In the genomic region with DNA sequence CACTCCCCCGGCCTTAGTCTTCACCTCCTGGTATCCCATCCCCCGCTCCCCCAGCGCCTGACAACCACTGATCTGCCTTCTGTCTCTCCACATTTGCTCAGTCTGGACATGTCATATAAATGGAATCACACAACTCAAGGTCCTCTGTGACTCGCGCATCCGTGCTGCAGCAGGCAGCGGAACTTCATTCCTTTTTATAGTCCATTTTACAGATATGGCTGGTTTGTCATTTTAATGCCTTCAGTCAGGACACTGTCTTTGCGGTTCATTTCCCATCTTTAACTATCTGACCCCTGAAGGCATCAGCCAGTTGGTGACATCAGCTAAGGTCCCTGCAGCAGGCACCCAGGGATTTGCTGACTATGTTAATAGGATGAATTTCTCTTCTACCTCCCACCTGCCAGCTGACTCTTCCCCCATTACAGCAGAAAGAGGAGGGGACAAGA, we compare ENCODE assay signal across 18 cellular contexts.
DNase-seq lines count a peak whose midpoint lies in the region; ATAC-seq, FAIRE-seq and TF ChIP-seq lines count a peak whose summit lies in the region.
"Had no signal": no experiment of that assay in that cellular context is flagged by ENCODE, and none has a peak within 500 bp of the region (broad histone marks: within the 10 kb centered on the region; RNA-seq: fewer than 3 reads in every experiment).

No MANE protein-coding gene starts in this region.

- intact Hi-C loops in activated CD4-positive, alpha-beta T cell treated with anti-CD3 and anti-CD28 coated beads, Interleukin-2, amount 10 ng/mL, durations not matched to agents 24 days and 14 days (cut with micrococcal nuclease) = no loop called here
- intact Hi-C loops in lower leg skin (cut with DNase I; ENCODE audit: low total_unique reads) = no loop called here

- no peak overlapping the region for H4K5ac ChIP-seq in H1 (ENCODE audit: insufficient read length, low read depth, low read length)

- H3K18ac ChIP-seq in H1 (ENCODE audit: extremely low read depth, low read length) = no peak overlapping the region

- H3K27me3 Mint-ChIP-seq in activated CD4-positive, alpha-beta T cell treated with anti-CD3 and anti-CD28 coated beads, Interleukin-2, amount 10 ng/mL, durations not matched to agents 24 days and 14 days = no peaks in the 10 kb centered on the region
- H3K27me3 Mint-ChIP-seq in T-helper 17 cell = no peaks in the 10 kb centered on the region

- H3F3A ChIP-seq in smooth muscle cell (ENCODE audit: low read depth) = no peaks in the 10 kb centered on the region

- H3K79me2 ChIP-seq in H1 (ENCODE audit: control insufficient read depth in 1 of 2, insufficient read depth in 2 of 2, low read length in 2 of 2) (peaks cover 0 to 9% of the 10 kb centered on the region in 2 experiments; a peak in 1 of 4 replicates), smooth muscle cell (ENCODE audit: low read depth) (peaks cover 4% of the 10 kb centered on the region)

- 95% methylated on average over 8 of the region's 8 CpGs; no CpG with 5 or more reads in 1 of the 2 experiments for WGBS in H1 (ENCODE audit: extremely low coverage in 1 of 2, insufficient coverage in 1 of 2, insufficient read length in 1 of 2, insufficient replicate concordance in 2 of 2, low coverage in 1 of 2, low lambda C conversion rate in 2 of 2, missing lambda C conversion rate in 1 of 2), 2 experiments
- 30% methylated on average over 8 of the region's 8 CpGs for WGBS in smooth muscle cell (ENCODE audit: low lambda C conversion rate)
- WGBS in lower leg skin, 2 donors = 94 to 96% methylated on average over 8 of the region's 8 CpGs

- peak overlapping the region; percentile 38 for H3K27ac Mint-ChIP-seq in activated CD4-positive, alpha-beta T cell treated with anti-CD3 and anti-CD28 coated beads, Interleukin-2, amount 10 ng/mL, durations not matched to agents 24 days and 14 days
- peak overlapping the region; percentile 45 for H3K27ac Mint-ChIP-seq in T-helper 17 cell
- H3K27ac Mint-ChIP-seq: T-helper 2 cell treated with Interferon-gamma antibody and Interleukin-4, amounts not matched to agents 5 μg/mL and 100 μg/mL, for 36 hours had no signal

- TF ChIP-seq POLR2A in H1 (IDR thresholded peaks at IDR 0.05; ENCODE audit: control extremely low read depth in 1 of 2, low read depth in 2 of 2, low read length in 2 of 2) = 0 out of 3 replicates have a peak, but pooled peaks of 1 of the 2 experiments have one; percentile 8
- no peak for TF ChIP-seq POLR2A in lower leg skin (IDR thresholded peaks at IDR 0.05)

- no peaks in the 10 kb centered on the region for H3K23me2 ChIP-seq in H1 (ENCODE audit: low read depth, low read length)

- H3K79me1 ChIP-seq in H1 (ENCODE audit: low read depth, low read length) = peaks cover 3% of the 10 kb centered on the region; the same call in 1 of the 2 replicates

- H3K9ac ChIP-seq in H1 (replicated peaks in 1 of 4; ENCODE audit: extremely low read depth in 1 of 4, low read depth in 3 of 4, low read length in 3 of 4) (no peak overlapping the region), smooth muscle cell (ENCODE audit: low read depth) (no peak overlapping the region)
- H3K9ac ChIP-seq: parathyroid adenoma had no signal

- POLR2A ChIA-PET in H1 (lab: Charles Lee; ENCODE audit: partially characterized antibody) = interaction anchor here (0.6 kb wide), 2 partner anchors 182 to 186 kb away, joined by 3 read pairs; no protein-coding TSS in a partner anchor

- no peak overlapping the region for H3K56ac ChIP-seq in H1 (replicated peaks; ENCODE audit: insufficient read length, low read depth, low read length)

- TF ChIP-seq CTCF in H1 (IDR thresholded peaks at IDR 0.05; ENCODE audit: control extremely low read depth in 1 of 3, insufficient read depth in 1 of 3, low read depth in 1 of 3, low read length in 3 of 3) = no peak
- TF ChIP-seq CTCF in smooth muscle cell (IDR thresholded peaks at IDR 0.05; ENCODE audit: borderline replicate concordance, insufficient read depth, poor library complexity, severe bottlenecking) = no peak
- no peak for TF ChIP-seq CTCF in lower leg skin (IDR thresholded peaks at IDR 0.05)

- H3K4me3 Mint-ChIP-seq in activated CD4-positive, alpha-beta T cell treated with anti-CD3 and anti-CD28 coated beads, Interleukin-2, amount 10 ng/mL, durations not matched to agents 24 days and 14 days = no peak overlapping the region
- no peak overlapping the region for H3K4me3 Mint-ChIP-seq in T-helper 17 cell
- H3K4me3 Mint-ChIP-seq: T-helper 2 cell treated with Interferon-gamma antibody and Interleukin-4, amounts not matched to agents 5 μg/mL and 100 μg/mL, for 36 hours had no signal

- TF ChIP-seq RAD21 in H1 (IDR thresholded peaks at IDR 0.05 in 1 of 2, conservative IDR thresholded peaks at IDR 0.05 in 1 of 2; ENCODE audit: low read depth in 2 of 2, low read length in 2 of 2) = no peak

- H3K4me1 ChIP-seq in H1 (replicated peaks in 1 of 4; ENCODE audit: control insufficient read depth in 3 of 4, insufficient read depth in 4 of 4, low read length in 3 of 4) = peaks cover 0 to 2% (median 0%) of the 10 kb centered on the region in 4 experiments; a peak in 2 of 7 replicates
- H3K4me1 ChIP-seq in smooth muscle cell (ENCODE audit: low read depth) = no peaks in the 10 kb centered on the region
- H3K4me1 ChIP-seq: parathyroid adenoma had no signal

- H3K36me3 ChIP-seq in H1 (ENCODE audit: control insufficient read depth in 2 of 4, insufficient read depth in 4 of 4, low read length in 3 of 4) (peaks cover 42 to 92% (median 71%) of the 10 kb centered on the region in 4 experiments), smooth muscle cell (ENCODE audit: low read depth) (peaks cover 12% of the 10 kb centered on the region)

- no peak overlapping the region for H2BK120ac ChIP-seq in H1 (replicated peaks; ENCODE audit: low read depth, low read length)

- CTCF ChIA-PET in H1 (lab: Charles Lee; ENCODE audit: partially characterized antibody) = interaction anchor here (1.2 to 2.8 kb wide), 2 partner anchors 13 to 42 kb away, joined by 4 to 13 read pairs; no protein-coding TSS in a partner anchor

- H3K9me3 ChIP-seq in T-helper 17 cell (ENCODE audit: control insufficient read depth, low read length, poor library complexity, severe bottlenecking) (no peaks in the 10 kb centered on the region), H1 (ENCODE audit: insufficient read depth in 2 of 2, low read depth in 1 of 2, low read length in 1 of 2) (no peaks in the 10 kb centered on the region), smooth muscle cell (replicated peaks; ENCODE audit: low read depth) (no peaks in the 10 kb centered on the region)

- no peak overlapping the region for H3K14ac ChIP-seq in H1 (ENCODE audit: insufficient read length)

- no peak overlapping the region for H2BK12ac ChIP-seq in H1 (ENCODE audit: low read depth, low read length)

- no peak for FAIRE-seq in H1 (lab: Jason Lieb, UNC)

- no peaks in the 10 kb centered on the region for H3K4me1 Mint-ChIP-seq in activated CD4-positive, alpha-beta T cell treated with anti-CD3 and anti-CD28 coated beads, Interleukin-2, amount 10 ng/mL, durations not matched to agents 24 days and 14 days
- H3K4me1 Mint-ChIP-seq in T-helper 17 cell = peaks cover 8% of the 10 kb centered on the region

- H3K4ac ChIP-seq in H1 (replicated peaks; ENCODE audit: insufficient read length, low read depth, low read length) = no peak overlapping the region

- H2BK15ac ChIP-seq in H1 (ENCODE audit: low read length) = no peak overlapping the region

- H3K36me3 Mint-ChIP-seq in activated CD4-positive, alpha-beta T cell treated with anti-CD3 and anti-CD28 coated beads, Interleukin-2, amount 10 ng/mL, durations not matched to agents 24 days and 14 days (ENCODE audit: low read depth) = peaks cover 50% of the 10 kb centered on the region
- peaks cover 5% of the 10 kb centered on the region for H3K36me3 Mint-ChIP-seq in T-helper 17 cell (ENCODE audit: low read depth)

- no peak overlapping the region for H3K23ac ChIP-seq in H1 (ENCODE audit: insufficient read length)

- H3K4me3 ChIP-seq in H1 (ENCODE audit: extremely low read depth in 1 of 4, insufficient read depth in 2 of 4, low read depth in 3 of 4, low read length in 4 of 4) (no peak overlapping the region), smooth muscle cell (no peak overlapping the region), lower leg skin (ENCODE audit: low read depth, poor library complexity, severe bottlenecking) (no peak overlapping the region)

- TF ChIP-seq EP300 in H1 (IDR thresholded peaks at IDR 0.05; ENCODE audit: borderline replicate concordance in 1 of 2, low read depth in 2 of 2, low read length in 2 of 2) = no peak

- no peak overlapping the region for H2BK5ac ChIP-seq in H1 (ENCODE audit: low read depth, low read length)

- H4K20me1 ChIP-seq in H1 (replicated peaks in 1 of 2; ENCODE audit: control insufficient read depth in 1 of 2, insufficient read depth in 2 of 2, low read length in 2 of 2) (no peaks in the 10 kb centered on the region), smooth muscle cell (ENCODE audit: low read depth) (peaks cover 15% of the 10 kb centered on the region)

- H2AK5ac ChIP-seq in H1 (ENCODE audit: low read depth, low read length) = no peak overlapping the region

- H2AFZ ChIP-seq in H1 (ENCODE audit: low read length) = no peak overlapping the region
- no peak overlapping the region for H2AFZ ChIP-seq in smooth muscle cell (ENCODE audit: low read depth)
- H2AFZ ChIP-seq: parathyroid adenoma had no signal

- H3K27me3 ChIP-seq in H1 (replicated peaks in 1 of 4; ENCODE audit: control insufficient read depth in 3 of 4, extremely low read depth in 1 of 4, insufficient read depth in 3 of 4, low read length in 3 of 4) = no peaks in the 10 kb centered on the region
- H3K27me3 ChIP-seq in smooth muscle cell (ENCODE audit: low read depth) = no peaks in the 10 kb centered on the region

- no peak overlapping the region for H3K4me2 ChIP-seq in H1 (ENCODE audit: insufficient read depth in 1 of 2, low read depth in 2 of 2, low read length in 2 of 2)
- H3K4me2 ChIP-seq in smooth muscle cell = no peak overlapping the region

- H4K8ac ChIP-seq in H1 (ENCODE audit: extremely low read depth, insufficient read depth, low read length) = 0 out of 2 replicates have a peak overlapping the region, but pooled peaks have one; percentile 43

- H2BK20ac ChIP-seq in H1 (ENCODE audit: low read length) = no peak overlapping the region

- no peak overlapping the region for H3K27ac ChIP-seq in H1 (ENCODE audit: low read depth, low read length)
- H3K27ac ChIP-seq in smooth muscle cell (ENCODE audit: low read depth) = peak overlapping the region; percentile 45
- H3K27ac ChIP-seq: 22Rv1, C4-2B, parathyroid adenoma had no signal

- H4K91ac ChIP-seq in H1 (replicated peaks; ENCODE audit: insufficient read length, low read length) = no peak overlapping the region

- no peak for DNase-seq in activated CD4-positive, alpha-beta T cell treated with anti-CD3 and anti-CD28 coated beads, Interleukin-2, amount 10 ng/mL, durations not matched to agents 24 days and 14 days
- no peak for DNase-seq in activated CD4-positive, alpha-beta T cell treated with anti-CD3 and anti-CD28 coated beads, Interleukin-2, amount 50 U/mL, for 4 hours
- DNase-seq in T-helper 17 cell = no peak
- DNase-seq in H1 (ENCODE audit: low read depth in 1 of 2, low spot score in 2 of 2) = no peak
- DNase-seq in smooth muscle cell (lab: John Stamatoyannopoulos, UW; ENCODE audit: unreplicated experiment) = no peak
- no peak for DNase-seq in lower leg skin (ENCODE audit: low spot score in 2 of 2)
- DNase-seq in activated gamma-delta T cell treated with Interleukin-2 at 50 U/mL for 16 hours = no peak
- DNase-seq: activated CD4-positive, alpha-beta T cell treated with anti-CD3 and anti-CD28 coated beads for 1 hour; effector memory CD4-positive, alpha-beta T cell; left colon; NCI-H1417 treated with DMSO at 0.1 percent for 48 hours; NCI-H345; SHP77 treated with DMSO at 0.1 percent for 48 hours had no signal

- H3K9me3 Mint-ChIP-seq in activated CD4-positive, alpha-beta T cell treated with anti-CD3 and anti-CD28 coated beads, Interleukin-2, amount 10 ng/mL, durations not matched to agents 24 days and 14 days = no peaks in the 10 kb centered on the region
- H3K9me3 Mint-ChIP-seq: T-helper 2 cell treated with Interferon-gamma antibody and Interleukin-4, amounts not matched to agents 5 μg/mL and 100 μg/mL, for 36 hours had no signal

- no peak for ATAC-seq in T-helper 17 cell
- no peak for ATAC-seq in HG03469 (IDR thresholded peaks at IDR 0.05; ENCODE audit: unreplicated experiment)
- ATAC-seq: left colon had no signal
